ENCODE assay signal across 1 cellular context in genomic region chr21:33560965-33561364, GRCh38.
TF ChIP-seq lines count a peak whose summit lies in the region.

No MANE protein-coding gene starts in this region.

TF ChIP-seq in HepG2, 621 proteins besides CTCF, POLR2A, EP300 and RAD21:
- TF ChIP-seq NR2C2 (CRISPR knock-in tag; IDR thresholded peaks at IDR 0.05; ENCODE audit: borderline replicate concordance) (no peak), HOXA5 (CRISPR knock-in tag; IDR thresholded peaks at IDR 0.05) (no peak), MLX (CRISPR knock-in tag; IDR thresholded peaks at IDR 0.05) (no peak), RXRB (CRISPR knock-in tag; IDR thresholded peaks at IDR 0.05; ENCODE audit: borderline replicate concordance) (no peak), BCL3 (CRISPR knock-in tag; IDR thresholded peaks at IDR 0.05) (no peak), ZNF639 (CRISPR knock-in tag; conservative IDR thresholded peaks at IDR 0.05) (no peak), GRHL1 (CRISPR knock-in tag; conservative IDR thresholded peaks at IDR 0.05) (no peak), POLR2AphosphoS2 (IDR thresholded peaks at IDR 0.05; ENCODE audit: low read depth, low read length) (peak; percentile 31; the same call in 1 of the 2 replicates), POLR2AphosphoS5 (IDR thresholded peaks at IDR 0.05; ENCODE audit: low read depth, low read length) (peak; percentile 37; the same call in 1 of the 2 replicates), AKNA (CRISPR knock-in tag; IDR thresholded peaks at IDR 0.05; ENCODE audit: borderline replicate concordance) (no peak), TBX2 (CRISPR knock-in tag; IDR thresholded peaks at IDR 0.05; ENCODE audit: borderline replicate concordance) (no peak), ZFP41 (CRISPR knock-in tag; IDR thresholded peaks at IDR 0.05; ENCODE audit: borderline replicate concordance) (no peak)
TF ChIP-seq in HepG2: peak in this region for 2.
